ENCODE assay signal across 1 cellular context in the genomic region with DNA sequence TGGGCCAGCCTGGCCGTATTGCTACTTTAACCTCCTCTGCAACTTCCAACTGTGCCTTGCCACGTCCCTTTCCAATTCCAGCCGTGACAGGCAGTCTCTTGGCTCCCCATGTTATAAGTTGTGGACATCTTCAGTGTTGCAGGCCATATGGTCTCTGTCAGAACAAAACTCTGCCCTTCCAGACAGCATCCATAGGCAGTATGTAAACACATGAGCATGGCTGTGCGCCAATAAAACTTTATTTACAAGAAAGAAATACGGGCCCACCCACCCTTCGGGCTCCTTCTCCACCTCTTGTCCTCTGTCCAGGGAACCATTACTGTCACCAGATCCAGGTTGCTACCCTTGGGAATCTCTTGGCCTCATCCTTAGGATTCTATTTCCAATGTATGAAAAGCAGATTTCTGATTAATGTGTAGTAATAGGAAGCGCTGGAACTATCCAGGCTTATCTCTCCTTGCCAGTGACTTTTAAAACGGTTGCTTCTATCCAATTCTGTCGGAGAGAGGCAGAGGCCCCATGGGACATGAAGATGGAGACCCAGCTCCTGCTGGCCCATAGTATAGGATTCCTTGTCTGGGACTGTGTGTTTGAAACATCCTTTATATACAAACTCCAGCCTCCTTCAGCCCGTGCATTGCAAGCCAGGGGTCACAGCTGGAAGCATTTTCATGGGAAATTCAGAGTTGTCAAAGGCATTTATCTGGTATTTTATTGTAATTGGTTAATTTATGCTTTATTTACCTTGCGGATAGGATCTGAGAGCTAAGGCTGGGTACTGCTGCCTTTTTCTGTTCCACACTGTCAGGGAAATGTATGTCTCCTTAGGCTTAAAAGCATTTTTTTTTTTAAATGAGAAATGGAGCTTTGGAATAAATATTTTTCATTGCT.
A peak's percentile ranks its signal among the peaks of the same experiment; 100 is the strongest.
TF ChIP-seq lines count a peak whose summit lies in the region.

No MANE protein-coding gene starts in this region.

TF ChIP-seq in HepG2, 621 proteins besides CTCF, POLR2A, EP300 and RAD21:
- no peak for TF ChIP-seq TGIF2 (CRISPR knock-in tag; IDR thresholded peaks at IDR 0.05)
- no peak for TF ChIP-seq WIZ (CRISPR knock-in tag; IDR thresholded peaks at IDR 0.05)
- no peak for TF ChIP-seq ZFP37 (CRISPR knock-in tag; IDR thresholded peaks at IDR 0.05; ENCODE audit: borderline replicate concordance)
- no peak for TF ChIP-seq ZNF10 (CRISPR knock-in tag; IDR thresholded peaks at IDR 0.05; ENCODE audit: borderline replicate concordance, low read depth)
- TF ChIP-seq, protein P1, sequence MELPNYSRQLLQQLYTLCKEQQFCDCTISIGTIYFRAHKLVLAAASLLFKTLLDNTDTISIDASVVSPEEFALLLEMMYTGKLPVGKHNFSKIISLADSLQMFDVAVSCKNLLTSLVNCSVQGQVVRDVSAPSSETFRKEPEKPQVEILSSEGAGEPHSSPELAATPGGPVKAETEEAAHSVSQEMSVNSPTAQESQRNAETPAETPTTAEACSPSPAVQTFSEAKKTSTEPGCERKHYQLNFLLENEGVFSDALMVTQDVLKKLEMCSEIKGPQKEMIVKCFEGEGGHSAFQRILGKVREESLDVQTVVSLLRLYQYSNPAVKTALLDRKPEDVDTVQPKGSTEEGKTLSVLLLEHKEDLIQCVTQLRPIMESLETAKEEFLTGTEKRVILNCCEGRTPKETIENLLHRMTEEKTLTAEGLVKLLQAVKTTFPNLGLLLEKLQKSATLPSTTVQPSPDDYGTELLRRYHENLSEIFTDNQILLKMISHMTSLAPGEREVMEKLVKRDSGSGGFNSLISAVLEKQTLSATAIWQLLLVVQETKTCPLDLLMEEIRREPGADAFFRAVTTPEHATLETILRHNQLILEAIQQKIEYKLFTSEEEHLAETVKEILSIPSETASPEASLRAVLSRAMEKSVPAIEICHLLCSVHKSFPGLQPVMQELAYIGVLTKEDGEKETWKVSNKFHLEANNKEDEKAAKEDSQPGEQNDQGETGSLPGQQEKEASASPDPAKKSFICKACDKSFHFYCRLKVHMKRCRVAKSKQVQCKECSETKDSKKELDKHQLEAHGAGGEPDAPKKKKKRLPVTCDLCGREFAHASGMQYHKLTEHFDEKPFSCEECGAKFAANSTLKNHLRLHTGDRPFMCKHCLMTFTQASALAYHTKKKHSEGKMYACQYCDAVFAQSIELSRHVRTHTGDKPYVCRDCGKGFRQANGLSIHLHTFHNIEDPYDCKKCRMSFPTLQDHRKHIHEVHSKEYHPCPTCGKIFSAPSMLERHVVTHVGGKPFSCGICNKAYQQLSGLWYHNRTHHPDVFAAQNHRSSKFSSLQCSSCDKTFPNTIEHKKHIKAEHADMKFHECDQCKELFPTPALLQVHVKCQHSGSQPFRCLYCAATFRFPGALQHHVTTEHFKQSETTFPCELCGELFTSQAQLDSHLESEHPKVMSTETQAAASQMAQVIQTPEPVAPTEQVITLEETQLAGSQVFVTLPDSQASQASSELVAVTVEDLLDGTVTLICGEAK (IDR thresholded peaks at IDR 0.05): no peak
- TF ChIP-seq, protein P1 (CRISPR knock-in tag; IDR thresholded peaks at IDR 0.05): peak; percentile 56; the same call in 1 of the 2 replicates
